Comparison of ENCODE assay signal across 1 cellular context in genomic region chr1:233656032-233656620, GRCh38.
TF ChIP-seq lines count a peak whose summit lies in the region.

No MANE protein-coding gene starts in this region.

TF ChIP-seq in HEK293, 187 proteins besides CTCF, POLR2A, EP300 and RAD21 (continued from another document):
- no peak for TF ChIP-seq ZNF837 (tag by site-specific recombination; IDR thresholded peaks at IDR 0.05)
- TF ChIP-seq ZNF10 (tag by site-specific recombination; IDR thresholded peaks at IDR 0.05), result peak; percentile 100
- TF ChIP-seq ZNF324 (tag by site-specific recombination; IDR thresholded peaks at IDR 0.05), result no peak
- no peak for TF ChIP-seq ZSCAN5A (tag by site-specific recombination; IDR thresholded peaks at IDR 0.05)
- no peak for TF ChIP-seq ZNF501 (tag by site-specific recombination; IDR thresholded peaks at IDR 0.05)
- TF ChIP-seq ZNF280D (tag by site-specific recombination; IDR thresholded peaks at IDR 0.05), result no peak
- TF ChIP-seq ZNF639 (tag by site-specific recombination; IDR thresholded peaks at IDR 0.05), result peak; percentile 35; the same call in 1 of the 2 replicates
- TF ChIP-seq ZBTB17 (tag by site-specific recombination; IDR thresholded peaks at IDR 0.05), result 0 out of 2 replicates have a peak, but pooled peaks have one; percentile 38
- 0 out of 2 replicates have a peak, but pooled peaks have one; percentile 14 for TF ChIP-seq ZNF843 (tag by site-specific recombination; IDR thresholded peaks at IDR 0.05)
- TF ChIP-seq PRDM1 (tag by site-specific recombination; IDR thresholded peaks at IDR 0.05), result peak; percentile 51
- TF ChIP-seq ZSCAN30 (tag by site-specific recombination; IDR thresholded peaks at IDR 0.05), result peak; percentile 53; the same call in 1 of the 2 replicates
- TF ChIP-seq ZNF776 (tag by site-specific recombination; IDR thresholded peaks at IDR 0.05; ENCODE audit: borderline replicate concordance), result no peak
- TF ChIP-seq ZNF366 (tag by site-specific recombination; conservative IDR thresholded peaks at IDR 0.05), result 0 out of 2 replicates have a peak, but pooled peaks have one; percentile 15
- TF ChIP-seq KLF7 (tag by site-specific recombination; IDR thresholded peaks at IDR 0.05; ENCODE audit: borderline replicate concordance), result no peak
- TF ChIP-seq ZNF660 (tag by site-specific recombination; IDR thresholded peaks at IDR 0.05), result 0 out of 2 replicates have a peak, but pooled peaks have one; percentile 31
- TF ChIP-seq TRIM28 (IDR thresholded peaks at IDR 0.05; ENCODE audit: borderline replicate concordance, low read length), result 0 out of 2 replicates have a peak, but pooled peaks have one; percentile 49
- TF ChIP-seq ZSCAN4 (tag by site-specific recombination; IDR thresholded peaks at IDR 0.05), result no peak
- TF ChIP-seq OSR2 (tag by site-specific recombination; IDR thresholded peaks at IDR 0.05), result peak; percentile 46; the same call in 1 of the 2 replicates
- no peak for TF ChIP-seq ZNF530 (tag by site-specific recombination; IDR thresholded peaks at IDR 0.05; ENCODE audit: low read depth)
- TF ChIP-seq ZNF704 (tag by site-specific recombination; IDR thresholded peaks at IDR 0.05), result no peak
- TF ChIP-seq ZNF514 (tag by site-specific recombination; IDR thresholded peaks at IDR 0.05), result no peak
- TF ChIP-seq KLF9 (tag by site-specific recombination; IDR thresholded peaks at IDR 0.05; ENCODE audit: low read depth), result no peak
- TF ChIP-seq ZNF561 (tag by site-specific recombination; IDR thresholded peaks at IDR 0.05; ENCODE audit: borderline replicate concordance), result peak; percentile 72; the same call in 1 of the 2 replicates
- TF ChIP-seq ZNF423 (tag by site-specific recombination; IDR thresholded peaks at IDR 0.05), result no peak
- TF ChIP-seq ZNF449 (tag by site-specific recombination; IDR thresholded peaks at IDR 0.05), result no peak
- 0 out of 2 replicates have a peak, but pooled peaks have one; percentile 32 for TF ChIP-seq ZNF184 (tag by site-specific recombination; IDR thresholded peaks at IDR 0.05)
- no peak for TF ChIP-seq ZNF692 (tag by site-specific recombination; IDR thresholded peaks at IDR 0.05)
- 0 out of 2 replicates have a peak, but pooled peaks have one; percentile 10 for TF ChIP-seq ZNF394 (tag by site-specific recombination; IDR thresholded peaks at IDR 0.05; ENCODE audit: borderline replicate concordance)
- TF ChIP-seq ZNF2 (tag by site-specific recombination; IDR thresholded peaks at IDR 0.05), result peak; percentile 51; the same call in 1 of the 2 replicates
- no peak for TF ChIP-seq ZNF311 (tag by site-specific recombination; IDR thresholded peaks at IDR 0.05; ENCODE audit: borderline replicate concordance)
- no peak for TF ChIP-seq ZBTB49 (tag by site-specific recombination; IDR thresholded peaks at IDR 0.05; ENCODE audit: low read depth)
- 0 out of 2 replicates have a peak, but pooled peaks have one; percentile 19 for TF ChIP-seq PATZ1 (tag by site-specific recombination; IDR thresholded peaks at IDR 0.05)
- TF ChIP-seq ZNF596 (tag by site-specific recombination; IDR thresholded peaks at IDR 0.05), result peak; percentile 58; the same call in 1 of the 2 replicates
- TF ChIP-seq HOXD13 (CRISPR knock-in tag; IDR thresholded peaks at IDR 0.05; ENCODE audit: borderline replicate concordance), result no peak
- no peak for TF ChIP-seq ZNF211 (tag by site-specific recombination; IDR thresholded peaks at IDR 0.05; ENCODE audit: low read depth)
- peak; percentile 72 for TF ChIP-seq ZNF600 (tag by site-specific recombination; IDR thresholded peaks at IDR 0.05)
- TF ChIP-seq ZNF768 (tag by site-specific recombination; IDR thresholded peaks at IDR 0.05), result no peak
- no peak for TF ChIP-seq ZBTB20 (tag by site-specific recombination; IDR thresholded peaks at IDR 0.05)
